ENCODE assay signal across 21 cellular contexts in genomic region chr19:20431826-20432225, GRCh38.
"Had no signal": no experiment of that assay in that cellular context is flagged by ENCODE, and none has a peak within 500 bp of the region (broad histone marks: within the 10 kb centered on the region; RNA-seq: fewer than 3 reads in every experiment).

No MANE protein-coding gene starts in this region.

- H3K9me3 ChIP-seq: colonic mucosa, esophagus muscularis mucosa, tibial artery had no signal

- H3K4me3 ChIP-seq: colonic mucosa, dorsolateral prefrontal cortex, esophagus muscularis mucosa, spleen, tibial artery had no signal

- H3K27ac Mint-ChIP-seq: activated CD4-positive, alpha-beta T cell treated with anti-CD3 and anti-CD28 coated beads for 36 hours; activated naive CD8-positive, alpha-beta T cell treated with anti-CD3 and anti-CD28 coated beads for 36 hours; effector memory CD8-positive, alpha-beta T cell; WTC11 had no signal

- H3K4me1 ChIP-seq: colonic mucosa, esophagus muscularis mucosa, spleen, tibial artery had no signal

- ATAC-seq: activated CD4-positive, alpha-beta T cell treated with anti-CD3 and anti-CD28 coated beads for 36 hours; effector memory CD8-positive, alpha-beta T cell; left colon; naive thymus-derived CD8-positive, alpha-beta T cell; stimulated activated naive CD8-positive, alpha-beta T cell treated with anti-CD3 and anti-CD28 coated beads, Interleukin-15, Interleukin-2, amounts not matched to agents 100 U/mL and 50 U/mL, for 24 hours; WTC11 had no signal

- DNase-seq: activated CD4-positive, alpha-beta T cell treated with anti-CD3 and anti-CD28 coated beads for 36 hours; activated CD4-positive, alpha-beta T cell treated with anti-CD3 and anti-CD28 coated beads, Interleukin-2, amount 50 U/mL, for 48 hours; activated CD8-positive, alpha-beta memory T cell treated with anti-CD3 and anti-CD28 coated beads, Interleukin-2, amount 50 U/mL, for 48 hours; activated naive CD4-positive, alpha-beta T cell treated with Interleukin-2 at 50 U/mL for 16 hours; activated naive CD8-positive, alpha-beta T cell treated with anti-CD3 and anti-CD28 coated beads for 36 hours; activated T-cell treated with anti-CD3 and anti-CD28 coated beads, Interleukin-2, amount 50 U/mL, for 48 hours; amniotic stem cell; colonic mucosa; dorsolateral prefrontal cortex; effector memory CD8-positive, alpha-beta T cell; hippocampal formation; naive thymus-derived CD8-positive, alpha-beta T cell; spleen; stimulated activated CD4-positive, alpha-beta T cell treated with anti-CD3 and anti-CD28 coated beads, Interleukin-4, amount 100 ng/mL, for 1 hour; stimulated activated naive CD8-positive, alpha-beta T cell treated with anti-CD3 and anti-CD28 coated beads, Interleukin-15, Interleukin-2, amounts not matched to agents 100 U/mL and 50 U/mL, for 24 hours; T-helper 9 cell; tibial artery had no signal

- H3K36me3 ChIP-seq: colonic mucosa, esophagus muscularis mucosa, spleen, tibial artery had no signal

- H3K27ac ChIP-seq: colonic mucosa, dorsolateral prefrontal cortex, esophagus muscularis mucosa, tibial artery had no signal

- H3K27me3 Mint-ChIP-seq: activated CD4-positive, alpha-beta T cell treated with anti-CD3 and anti-CD28 coated beads for 36 hours; activated naive CD8-positive, alpha-beta T cell treated with anti-CD3 and anti-CD28 coated beads for 36 hours; effector memory CD8-positive, alpha-beta T cell; naive thymus-derived CD8-positive, alpha-beta T cell; progenitor cell of endocrine pancreas had no signal

- H3K27me3 ChIP-seq: colonic mucosa, dorsolateral prefrontal cortex, esophagus muscularis mucosa, spleen, tibial artery had no signal

- H3K4me3 Mint-ChIP-seq: activated CD4-positive, alpha-beta T cell treated with anti-CD3 and anti-CD28 coated beads for 36 hours; activated naive CD8-positive, alpha-beta T cell treated with anti-CD3 and anti-CD28 coated beads for 36 hours; effector memory CD8-positive, alpha-beta T cell; naive thymus-derived CD8-positive, alpha-beta T cell; WTC11 had no signal

- H3K9me3 Mint-ChIP-seq: activated naive CD8-positive, alpha-beta T cell treated with anti-CD3 and anti-CD28 coated beads for 36 hours; effector memory CD8-positive, alpha-beta T cell; WTC11 had no signal

- H3K36me3 Mint-ChIP-seq: WTC11 had no signal

- H3K4me1 Mint-ChIP-seq: activated CD4-positive, alpha-beta T cell treated with anti-CD3 and anti-CD28 coated beads for 36 hours had no signal
